1 cellular context compared by ENCODE assay signal in genomic region chr12:79935021-79935623, GRCh38.
TF ChIP-seq lines count a peak whose summit lies in the region.

PPP1R12A (minus strand) TSS chr12:79935097; CDS start chr12:79934931, 166 bp downstream.

TF ChIP-seq in GM23338, 12 proteins besides CTCF, POLR2A, EP300 and RAD21 (continued from another document):
- no peak for TF ChIP-seq ZNF462 (CRISPR knock-in tag; IDR thresholded peaks at IDR 0.05)
TF ChIP-seq in GM23338: peak in this region for 3.
